1 cellular context compared by ENCODE assay signal in the genomic region with DNA sequence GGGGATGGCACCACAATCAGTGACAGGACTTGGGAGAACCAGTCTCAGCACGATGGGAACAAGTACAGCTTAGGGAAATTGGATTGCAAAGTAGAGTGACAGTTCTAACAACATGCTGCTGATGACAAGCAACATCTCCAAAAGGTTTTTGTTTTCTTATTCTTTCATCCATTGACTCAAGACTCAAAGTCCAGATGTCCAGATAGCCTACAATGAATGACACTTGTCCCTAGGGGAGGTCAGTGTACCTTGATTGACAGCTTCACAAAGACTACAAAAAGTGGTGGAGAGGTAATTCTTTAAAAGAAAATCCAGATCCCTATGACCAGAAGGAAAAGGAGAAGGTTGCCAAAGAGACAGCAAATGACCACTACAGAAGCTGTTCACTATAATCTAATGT.
TF ChIP-seq lines count a peak whose summit lies in the region.

No MANE protein-coding gene starts in this region.

TF ChIP-seq in HepG2, 621 proteins besides CTCF, POLR2A, EP300 and RAD21 (continues in another document):
- TF ChIP-seq, protein P1, sequence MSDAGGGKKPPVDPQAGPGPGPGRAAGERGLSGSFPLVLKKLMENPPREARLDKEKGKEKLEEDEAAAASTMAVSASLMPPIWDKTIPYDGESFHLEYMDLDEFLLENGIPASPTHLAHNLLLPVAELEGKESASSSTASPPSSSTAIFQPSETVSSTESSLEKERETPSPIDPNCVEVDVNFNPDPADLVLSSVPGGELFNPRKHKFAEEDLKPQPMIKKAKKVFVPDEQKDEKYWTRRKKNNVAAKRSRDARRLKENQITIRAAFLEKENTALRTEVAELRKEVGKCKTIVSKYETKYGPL (CRISPR knock-in tag; IDR thresholded peaks at IDR 0.05), result no peak
- TF ChIP-seq SRSF4 (IDR thresholded peaks at IDR 0.05; ENCODE audit: low read depth, low read length, poor library complexity, severe bottlenecking) (no peak), RCOR2 (CRISPR knock-in tag; IDR thresholded peaks at IDR 0.05) (0 out of 2 replicates have a peak, but pooled peaks have one; percentile 39), ZNF777 (CRISPR knock-in tag; IDR thresholded peaks at IDR 0.05) (no peak), KLF16 (CRISPR knock-in tag; IDR thresholded peaks at IDR 0.05) (no peak), ZBTB7A (CRISPR knock-in tag; IDR thresholded peaks at IDR 0.05) (no peak), KDM3A (CRISPR knock-in tag; IDR thresholded peaks at IDR 0.05; ENCODE audit: low read depth) (no peak), ZNF652 (CRISPR knock-in tag; IDR thresholded peaks at IDR 0.05; ENCODE audit: borderline replicate concordance, low read depth) (no peak), TSC22D2 (CRISPR knock-in tag; IDR thresholded peaks at IDR 0.05; ENCODE audit: borderline replicate concordance) (no peak), FOXP1 (IDR thresholded peaks at IDR 0.05) (no peak), FOXP1 (CRISPR knock-in tag; IDR thresholded peaks at IDR 0.05) (peak; percentile 51; the same call in 1 of the 2 replicates), HNF4A (CRISPR knock-in tag; IDR thresholded peaks at IDR 0.05) (peak; percentile 70), SCMH1 (CRISPR knock-in tag; IDR thresholded peaks at IDR 0.05; ENCODE audit: borderline replicate concordance) (no peak), HDAC1 (CRISPR knock-in tag; IDR thresholded peaks at IDR 0.05) (0 out of 2 replicates have a peak, but pooled peaks have one; percentile 36), KAT8 (CRISPR knock-in tag; IDR thresholded peaks at IDR 0.05) (no peak), SAP130 (CRISPR knock-in tag; IDR thresholded peaks at IDR 0.05; ENCODE audit: low read depth) (0 out of 2 replicates have a peak, but pooled peaks have one; percentile 24), HNRNPLL (IDR thresholded peaks at IDR 0.05; ENCODE audit: low read depth, low read length, poor library complexity, severe bottlenecking) (no peak), RFX1 (IDR thresholded peaks at IDR 0.05) (no peak), HOXA9 (CRISPR knock-in tag; IDR thresholded peaks at IDR 0.05; ENCODE audit: borderline replicate concordance) (no peak), NCOA1 (CRISPR knock-in tag; IDR thresholded peaks at IDR 0.05) (no peak), HDAC2 (CRISPR knock-in tag; IDR thresholded peaks at IDR 0.05) (no peak), PHF20 (CRISPR knock-in tag; IDR thresholded peaks at IDR 0.05) (no peak), KLF15 (CRISPR knock-in tag; IDR thresholded peaks at IDR 0.05; ENCODE audit: borderline replicate concordance) (no peak)
- TF ChIP-seq, protein P2, sequence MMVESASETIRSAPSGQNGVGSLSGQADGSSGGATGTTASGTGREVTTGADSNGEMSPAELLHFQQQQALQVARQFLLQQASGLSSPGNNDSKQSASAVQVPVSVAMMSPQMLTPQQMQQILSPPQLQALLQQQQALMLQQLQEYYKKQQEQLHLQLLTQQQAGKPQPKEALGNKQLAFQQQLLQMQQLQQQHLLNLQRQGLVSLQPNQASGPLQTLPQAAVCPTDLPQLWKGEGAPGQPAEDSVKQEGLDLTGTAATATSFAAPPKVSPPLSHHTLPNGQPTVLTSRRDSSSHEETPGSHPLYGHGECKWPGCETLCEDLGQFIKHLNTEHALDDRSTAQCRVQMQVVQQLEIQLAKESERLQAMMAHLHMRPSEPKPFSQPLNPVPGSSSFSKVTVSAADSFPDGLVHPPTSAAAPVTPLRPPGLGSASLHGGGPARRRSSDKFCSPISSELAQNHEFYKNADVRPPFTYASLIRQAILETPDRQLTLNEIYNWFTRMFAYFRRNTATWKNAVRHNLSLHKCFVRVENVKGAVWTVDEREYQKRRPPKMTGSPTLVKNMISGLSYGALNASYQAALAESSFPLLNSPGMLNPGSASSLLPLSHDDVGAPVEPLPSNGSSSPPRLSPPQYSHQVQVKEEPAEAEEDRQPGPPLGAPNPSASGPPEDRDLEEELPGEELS (CRISPR knock-in tag; IDR thresholded peaks at IDR 0.05), result no peak
- TF ChIP-seq, protein P3, sequence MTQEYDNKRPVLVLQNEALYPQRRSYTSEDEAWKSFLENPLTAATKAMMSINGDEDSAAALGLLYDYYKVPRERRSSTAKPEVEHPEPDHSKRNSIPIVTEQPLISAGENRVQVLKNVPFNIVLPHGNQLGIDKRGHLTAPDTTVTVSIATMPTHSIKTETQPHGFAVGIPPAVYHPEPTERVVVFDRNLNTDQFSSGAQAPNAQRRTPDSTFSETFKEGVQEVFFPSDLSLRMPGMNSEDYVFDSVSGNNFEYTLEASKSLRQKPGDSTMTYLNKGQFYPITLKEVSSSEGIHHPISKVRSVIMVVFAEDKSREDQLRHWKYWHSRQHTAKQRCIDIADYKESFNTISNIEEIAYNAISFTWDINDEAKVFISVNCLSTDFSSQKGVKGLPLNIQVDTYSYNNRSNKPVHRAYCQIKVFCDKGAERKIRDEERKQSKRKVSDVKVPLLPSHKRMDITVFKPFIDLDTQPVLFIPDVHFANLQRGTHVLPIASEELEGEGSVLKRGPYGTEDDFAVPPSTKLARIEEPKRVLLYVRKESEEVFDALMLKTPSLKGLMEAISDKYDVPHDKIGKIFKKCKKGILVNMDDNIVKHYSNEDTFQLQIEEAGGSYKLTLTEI (CRISPR knock-in tag; conservative IDR thresholded peaks at IDR 0.05), result no peak
- TF ChIP-seq, protein P4, sequence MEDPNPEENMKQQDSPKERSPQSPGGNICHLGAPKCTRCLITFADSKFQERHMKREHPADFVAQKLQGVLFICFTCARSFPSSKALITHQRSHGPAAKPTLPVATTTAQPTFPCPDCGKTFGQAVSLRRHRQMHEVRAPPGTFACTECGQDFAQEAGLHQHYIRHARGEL (CRISPR knock-in tag; IDR thresholded peaks at IDR 0.05), result no peak
- TF ChIP-seq, protein P5, sequence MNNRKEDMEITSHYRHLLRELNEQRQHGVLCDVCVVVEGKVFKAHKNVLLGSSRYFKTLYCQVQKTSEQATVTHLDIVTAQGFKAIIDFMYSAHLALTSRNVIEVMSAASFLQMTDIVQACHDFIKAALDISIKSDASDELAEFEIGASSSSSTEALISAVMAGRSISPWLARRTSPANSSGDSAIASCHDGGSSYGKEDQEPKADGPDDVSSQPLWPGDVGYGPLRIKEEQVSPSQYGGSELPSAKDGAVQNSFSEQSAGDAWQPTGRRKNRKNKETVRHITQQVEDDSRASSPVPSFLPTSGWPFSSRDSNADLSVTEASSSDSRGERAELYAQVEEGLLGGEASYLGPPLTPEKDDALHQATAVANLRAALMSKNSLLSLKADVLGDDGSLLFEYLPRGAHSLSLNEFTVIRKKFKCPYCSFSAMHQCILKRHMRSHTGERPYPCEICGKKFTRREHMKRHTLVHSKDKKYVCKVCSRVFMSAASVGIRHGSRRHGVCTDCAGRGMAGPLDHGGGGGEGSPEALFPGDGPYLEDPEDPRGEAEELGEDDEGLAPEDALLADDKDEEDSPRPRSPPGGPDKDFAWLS (CRISPR knock-in tag; IDR thresholded peaks at IDR 0.05; ENCODE audit: borderline replicate concordance), result no peak
- TF ChIP-seq, protein P6, sequence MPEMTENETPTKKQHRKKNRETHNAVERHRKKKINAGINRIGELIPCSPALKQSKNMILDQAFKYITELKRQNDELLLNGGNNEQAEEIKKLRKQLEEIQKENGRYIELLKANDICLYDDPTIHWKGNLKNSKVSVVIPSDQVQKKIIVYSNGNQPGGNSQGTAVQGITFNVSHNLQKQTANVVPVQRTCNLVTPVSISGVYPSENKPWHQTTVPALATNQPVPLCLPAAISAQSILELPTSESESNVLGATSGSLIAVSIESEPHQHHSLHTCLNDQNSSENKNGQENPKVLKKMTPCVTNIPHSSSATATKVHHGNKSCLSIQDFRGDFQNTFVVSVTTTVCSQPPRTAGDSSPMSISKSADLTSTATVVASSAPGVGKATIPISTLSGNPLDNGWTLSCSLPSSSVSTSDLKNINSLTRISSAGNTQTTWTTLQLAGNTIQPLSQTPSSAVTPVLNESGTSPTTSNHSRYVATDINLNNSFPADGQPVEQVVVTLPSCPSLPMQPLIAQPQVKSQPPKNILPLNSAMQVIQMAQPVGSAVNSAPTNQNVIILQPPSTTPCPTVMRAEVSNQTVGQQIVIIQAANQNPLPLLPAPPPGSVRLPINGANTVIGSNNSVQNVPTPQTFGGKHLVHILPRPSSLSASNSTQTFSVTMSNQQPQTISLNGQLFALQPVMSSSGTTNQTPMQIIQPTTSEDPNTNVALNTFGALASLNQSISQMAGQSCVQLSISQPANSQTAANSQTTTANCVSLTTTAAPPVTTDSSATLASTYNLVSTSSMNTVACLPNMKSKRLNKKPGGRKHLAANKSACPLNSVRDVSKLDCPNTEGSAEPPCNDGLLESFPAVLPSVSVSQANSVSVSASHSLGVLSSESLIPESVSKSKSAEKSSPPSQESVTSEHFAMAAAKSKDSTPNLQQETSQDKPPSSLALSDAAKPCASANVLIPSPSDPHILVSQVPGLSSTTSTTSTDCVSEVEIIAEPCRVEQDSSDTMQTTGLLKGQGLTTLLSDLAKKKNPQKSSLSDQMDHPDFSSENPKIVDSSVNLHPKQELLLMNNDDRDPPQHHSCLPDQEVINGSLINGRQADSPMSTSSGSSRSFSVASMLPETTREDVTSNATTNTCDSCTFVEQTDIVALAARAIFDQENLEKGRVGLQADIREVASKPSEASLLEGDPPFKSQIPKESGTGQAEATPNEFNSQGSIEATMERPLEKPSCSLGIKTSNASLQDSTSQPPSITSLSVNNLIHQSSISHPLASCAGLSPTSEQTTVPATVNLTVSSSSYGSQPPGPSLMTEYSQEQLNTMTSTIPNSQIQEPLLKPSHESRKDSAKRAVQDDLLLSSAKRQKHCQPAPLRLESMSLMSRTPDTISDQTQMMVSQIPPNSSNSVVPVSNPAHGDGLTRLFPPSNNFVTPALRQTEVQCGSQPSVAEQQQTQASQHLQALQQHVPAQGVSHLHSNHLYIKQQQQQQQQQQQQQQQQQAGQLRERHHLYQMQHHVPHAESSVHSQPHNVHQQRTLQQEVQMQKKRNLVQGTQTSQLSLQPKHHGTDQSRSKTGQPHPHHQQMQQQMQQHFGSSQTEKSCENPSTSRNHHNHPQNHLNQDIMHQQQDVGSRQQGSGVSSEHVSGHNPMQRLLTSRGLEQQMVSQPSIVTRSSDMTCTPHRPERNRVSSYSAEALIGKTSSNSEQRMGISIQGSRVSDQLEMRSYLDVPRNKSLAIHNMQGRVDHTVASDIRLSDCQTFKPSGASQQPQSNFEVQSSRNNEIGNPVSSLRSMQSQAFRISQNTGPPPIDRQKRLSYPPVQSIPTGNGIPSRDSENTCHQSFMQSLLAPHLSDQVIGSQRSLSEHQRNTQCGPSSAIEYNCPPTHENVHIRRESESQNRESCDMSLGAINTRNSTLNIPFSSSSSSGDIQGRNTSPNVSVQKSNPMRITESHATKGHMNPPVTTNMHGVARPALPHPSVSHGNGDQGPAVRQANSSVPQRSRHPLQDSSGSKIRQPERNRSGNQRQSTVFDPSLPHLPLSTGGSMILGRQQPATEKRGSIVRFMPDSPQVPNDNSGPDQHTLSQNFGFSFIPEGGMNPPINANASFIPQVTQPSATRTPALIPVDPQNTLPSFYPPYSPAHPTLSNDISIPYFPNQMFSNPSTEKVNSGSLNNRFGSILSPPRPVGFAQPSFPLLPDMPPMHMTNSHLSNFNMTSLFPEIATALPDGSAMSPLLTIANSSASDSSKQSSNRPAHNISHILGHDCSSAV (CRISPR knock-in tag; IDR thresholded peaks at IDR 0.05; ENCODE audit: borderline replicate concordance), result no peak
- TF ChIP-seq, protein P7, sequence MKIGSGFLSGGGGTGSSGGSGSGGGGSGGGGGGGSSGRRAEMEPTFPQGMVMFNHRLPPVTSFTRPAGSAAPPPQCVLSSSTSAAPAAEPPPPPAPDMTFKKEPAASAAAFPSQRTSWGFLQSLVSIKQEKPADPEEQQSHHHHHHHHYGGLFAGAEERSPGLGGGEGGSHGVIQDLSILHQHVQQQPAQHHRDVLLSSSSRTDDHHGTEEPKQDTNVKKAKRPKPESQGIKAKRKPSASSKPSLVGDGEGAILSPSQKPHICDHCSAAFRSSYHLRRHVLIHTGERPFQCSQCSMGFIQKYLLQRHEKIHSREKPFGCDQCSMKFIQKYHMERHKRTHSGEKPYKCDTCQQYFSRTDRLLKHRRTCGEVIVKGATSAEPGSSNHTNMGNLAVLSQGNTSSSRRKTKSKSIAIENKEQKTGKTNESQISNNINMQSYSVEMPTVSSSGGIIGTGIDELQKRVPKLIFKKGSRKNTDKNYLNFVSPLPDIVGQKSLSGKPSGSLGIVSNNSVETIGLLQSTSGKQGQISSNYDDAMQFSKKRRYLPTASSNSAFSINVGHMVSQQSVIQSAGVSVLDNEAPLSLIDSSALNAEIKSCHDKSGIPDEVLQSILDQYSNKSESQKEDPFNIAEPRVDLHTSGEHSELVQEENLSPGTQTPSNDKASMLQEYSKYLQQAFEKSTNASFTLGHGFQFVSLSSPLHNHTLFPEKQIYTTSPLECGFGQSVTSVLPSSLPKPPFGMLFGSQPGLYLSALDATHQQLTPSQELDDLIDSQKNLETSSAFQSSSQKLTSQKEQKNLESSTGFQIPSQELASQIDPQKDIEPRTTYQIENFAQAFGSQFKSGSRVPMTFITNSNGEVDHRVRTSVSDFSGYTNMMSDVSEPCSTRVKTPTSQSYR (CRISPR knock-in tag; IDR thresholded peaks at IDR 0.05; ENCODE audit: borderline replicate concordance), result no peak
- TF ChIP-seq, protein P8, sequence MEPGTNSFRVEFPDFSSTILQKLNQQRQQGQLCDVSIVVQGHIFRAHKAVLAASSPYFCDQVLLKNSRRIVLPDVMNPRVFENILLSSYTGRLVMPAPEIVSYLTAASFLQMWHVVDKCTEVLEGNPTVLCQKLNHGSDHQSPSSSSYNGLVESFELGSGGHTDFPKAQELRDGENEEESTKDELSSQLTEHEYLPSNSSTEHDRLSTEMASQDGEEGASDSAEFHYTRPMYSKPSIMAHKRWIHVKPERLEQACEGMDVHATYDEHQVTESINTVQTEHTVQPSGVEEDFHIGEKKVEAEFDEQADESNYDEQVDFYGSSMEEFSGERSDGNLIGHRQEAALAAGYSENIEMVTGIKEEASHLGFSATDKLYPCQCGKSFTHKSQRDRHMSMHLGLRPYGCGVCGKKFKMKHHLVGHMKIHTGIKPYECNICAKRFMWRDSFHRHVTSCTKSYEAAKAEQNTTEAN (CRISPR knock-in tag; conservative IDR thresholded peaks at IDR 0.05), result no peak
- TF ChIP-seq, protein P9, sequence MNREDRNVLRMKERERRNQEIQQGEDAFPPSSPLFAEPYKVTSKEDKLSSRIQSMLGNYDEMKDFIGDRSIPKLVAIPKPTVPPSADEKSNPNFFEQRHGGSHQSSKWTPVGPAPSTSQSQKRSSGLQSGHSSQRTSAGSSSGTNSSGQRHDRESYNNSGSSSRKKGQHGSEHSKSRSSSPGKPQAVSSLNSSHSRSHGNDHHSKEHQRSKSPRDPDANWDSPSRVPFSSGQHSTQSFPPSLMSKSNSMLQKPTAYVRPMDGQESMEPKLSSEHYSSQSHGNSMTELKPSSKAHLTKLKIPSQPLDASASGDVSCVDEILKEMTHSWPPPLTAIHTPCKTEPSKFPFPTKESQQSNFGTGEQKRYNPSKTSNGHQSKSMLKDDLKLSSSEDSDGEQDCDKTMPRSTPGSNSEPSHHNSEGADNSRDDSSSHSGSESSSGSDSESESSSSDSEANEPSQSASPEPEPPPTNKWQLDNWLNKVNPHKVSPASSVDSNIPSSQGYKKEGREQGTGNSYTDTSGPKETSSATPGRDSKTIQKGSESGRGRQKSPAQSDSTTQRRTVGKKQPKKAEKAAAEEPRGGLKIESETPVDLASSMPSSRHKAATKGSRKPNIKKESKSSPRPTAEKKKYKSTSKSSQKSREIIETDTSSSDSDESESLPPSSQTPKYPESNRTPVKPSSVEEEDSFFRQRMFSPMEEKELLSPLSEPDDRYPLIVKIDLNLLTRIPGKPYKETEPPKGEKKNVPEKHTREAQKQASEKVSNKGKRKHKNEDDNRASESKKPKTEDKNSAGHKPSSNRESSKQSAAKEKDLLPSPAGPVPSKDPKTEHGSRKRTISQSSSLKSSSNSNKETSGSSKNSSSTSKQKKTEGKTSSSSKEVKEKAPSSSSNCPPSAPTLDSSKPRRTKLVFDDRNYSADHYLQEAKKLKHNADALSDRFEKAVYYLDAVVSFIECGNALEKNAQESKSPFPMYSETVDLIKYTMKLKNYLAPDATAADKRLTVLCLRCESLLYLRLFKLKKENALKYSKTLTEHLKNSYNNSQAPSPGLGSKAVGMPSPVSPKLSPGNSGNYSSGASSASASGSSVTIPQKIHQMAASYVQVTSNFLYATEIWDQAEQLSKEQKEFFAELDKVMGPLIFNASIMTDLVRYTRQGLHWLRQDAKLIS (CRISPR knock-in tag; IDR thresholded peaks at IDR 0.05), result no peak
